ENCODE assay signal across 25 cellular contexts in the genomic region with DNA sequence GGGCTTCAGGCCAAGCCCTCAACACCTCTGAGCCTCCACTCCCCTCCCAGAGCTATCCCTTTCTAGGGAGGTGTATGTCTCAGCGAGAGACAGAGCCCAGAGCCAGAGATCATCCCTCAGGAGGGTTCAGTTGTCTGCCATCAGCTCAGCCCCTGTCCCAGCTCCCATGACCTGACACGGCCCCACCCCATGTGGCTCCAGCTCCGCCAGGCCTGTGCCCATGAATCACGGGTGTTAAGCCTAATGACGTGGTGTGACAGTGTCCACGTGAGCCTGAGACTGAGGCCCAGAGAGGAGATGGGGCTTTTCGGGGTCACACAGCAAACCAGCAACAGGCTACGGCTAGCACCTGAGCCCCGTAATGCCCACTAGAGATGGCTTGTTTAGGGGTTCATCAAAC.
"Had no signal": no experiment of that assay in that cellular context is flagged by ENCODE, and none has a peak within 500 bp of the region (broad histone marks: within the 10 kb centered on the region; RNA-seq: fewer than 3 reads in every experiment).

No MANE protein-coding gene starts in this region.

- H3K9me3 ChIP-seq: ascending aorta, sigmoid colon, thyroid gland, upper lobe of left lung, vagina had no signal

- DNase-seq: activated CD4-positive, alpha-beta T cell treated with anti-CD3 and anti-CD28 coated beads for 36 hours; activated CD4-positive, CD25-positive, alpha-beta regulatory T cell; activated effector memory CD4-positive, alpha-beta T cell treated with Interleukin-2 at 50 U/mL for 16 hours; activated naive CD4-positive, alpha-beta T cell treated with Interleukin-2 at 50 U/mL for 16 hours; activated naive CD8-positive, alpha-beta T cell treated with anti-CD3 and anti-CD28 coated beads, Interleukin-2, amount 10 ng/mL, durations not matched to agents 7 days and 5 days; activated T-cell treated with anti-CD3 and anti-CD28 coated beads for 4 hours; activated T-cell treated with anti-CD3 and anti-CD28 coated beads, Interleukin-2, amount 50 U/mL, for 72 hours; dorsolateral prefrontal cortex; effector memory CD4-positive, alpha-beta T cell; islet precursor cell; naive B cell; posterior cingulate gyrus; sigmoid colon; small intestine; stimulated activated CD4-positive, alpha-beta T cell treated with anti-CD3 and anti-CD28 coated beads, Interleukin-4, amount 100 ng/mL, for 24 hours; stimulated activated naive CD8-positive, alpha-beta T cell treated with anti-CD3 and anti-CD28 coated beads, Interleukin-15, amount 100 ng/mL, for 72 hours; substantia nigra; T-helper 1 cell; thyroid gland; upper lobe of left lung had no signal

- ATAC-seq: activated CD4-positive, alpha-beta T cell treated with anti-CD3 and anti-CD28 coated beads for 36 hours; activated T-cell treated with anti-CD3 and anti-CD28 coated beads, Interleukin-2, amount 50 U/mL, for 72 hours; stimulated activated memory B cell treated with anti-CD40 and anti-IgM and Interleukin-4, amounts not matched to agents 10 μg/mL and 1 μg/mL and 100 μg/mL, for 72 hours had no signal

- H3K27me3 ChIP-seq: ascending aorta, cardiac muscle cell, sigmoid colon, thyroid gland, upper lobe of left lung, vagina had no signal

- H3K4me1 ChIP-seq: ascending aorta, thyroid gland had no signal

- H3K27ac ChIP-seq: ascending aorta, cardiac muscle cell, coronary artery, dorsolateral prefrontal cortex, sigmoid colon, thyroid gland, upper lobe of left lung, vagina had no signal

- H3K4me3 ChIP-seq: ascending aorta, cardiac muscle cell, coronary artery, dorsolateral prefrontal cortex, sigmoid colon, thyroid gland, upper lobe of left lung, vagina had no signal

- H3K36me3 ChIP-seq: ascending aorta, cardiac muscle cell, sigmoid colon, thyroid gland, upper lobe of left lung, vagina had no signal
